ENCODE assay signal across 12 cellular contexts in genomic region chr6:156773935-156774871, GRCh38. TPM values are rescaled to one million over a fixed set of nuclear protein-coding genes. Genes with fewer than 3 reads are reported as not detected.
A peak's percentile ranks its signal among the peaks of the same experiment; 100 is the strongest.
DNase-seq lines count a peak whose midpoint lies in the region; ATAC-seq and TF ChIP-seq lines count a peak whose summit lies in the region.
"Had no signal": no experiment of that assay in that cellular context is flagged by ENCODE, and none has a peak within 500 bp of the region (broad histone marks: within the 10 kb centered on the region; RNA-seq: fewer than 3 reads in every experiment).

No MANE protein-coding gene starts in this region.

- no peak for ATAC-seq in natural killer cell
- ATAC-seq in natural killer cell treated with Interleukin-12 subunit alpha and Interleukin-12 subunit beta and Interleukin-15 and Interleukin-18, amount 100 ng/mL, for 72 hours, result no peak
- ATAC-seq in CD8-positive, alpha-beta T cell, result no peak
- ATAC-seq: mucosa of descending colon had no signal

- DNase-seq in natural killer cell, result no peak
- no peak for DNase-seq in natural killer cell treated with Interleukin-12 subunit alpha and Interleukin-12 subunit beta and Interleukin-15 and Interleukin-18, amount 100 ng/mL, for 72 hours (ENCODE audit: low spot score)
- no peak for DNase-seq in brain microvascular endothelial cell
- no peak for DNase-seq in neural crest cell (ENCODE audit: low read depth, low spot score)
- DNase-seq in vagina (ENCODE audit: extremely low spot score in 2 of 2), result no peak
- DNase-seq in Calu3, result no peak
- DNase-seq in CD8-positive, alpha-beta T cell, result no peak
- DNase-seq in HFFc6, result no peak
- DNase-seq: AML-193 had no signal

- H3K27ac ChIP-seq in brain microvascular endothelial cell (peak overlapping the region; percentile 15), vagina (peak overlapping the region; percentile 99)
- no peak overlapping the region for H3K27ac ChIP-seq in CD8-positive, alpha-beta T cell (ENCODE audit: low read depth, low read length)
- H3K27ac ChIP-seq: SJSA1 had no signal

- POLR2A ChIA-PET in CD8-positive, alpha-beta T cell (lab: Charles Lee), result interaction anchor here (1.0 kb wide), 1 partner anchor 87 kb away, joined by 3 read pairs; no protein-coding TSS in a partner anchor

- no peaks in the 10 kb centered on the region for H3K9me3 ChIP-seq in vagina
- no peaks in the 10 kb centered on the region for H3K9me3 ChIP-seq in CD8-positive, alpha-beta T cell (ENCODE audit: low read length)
- H3K9me3 ChIP-seq: mucosa of descending colon, SJSA1 had no signal

- TF ChIP-seq POLR2A in vagina (IDR thresholded peaks at IDR 0.05), result no peak

- TF ChIP-seq CTCF in natural killer cell (IDR thresholded peaks at IDR 0.05) (no peak), brain microvascular endothelial cell (IDR thresholded peaks at IDR 0.05; ENCODE audit: low read depth, low read length, missing control alignments) (no peak), neural crest cell (conservative IDR thresholded peaks at IDR 0.05) (no peak), vagina (IDR thresholded peaks at IDR 0.05) (no peak), Calu3 (IDR thresholded peaks at IDR 0.05; ENCODE audit: unreplicated experiment) (no peak), HFFc6 (IDR thresholded peaks at IDR 0.05) (no peak)
- no peak for TF ChIP-seq CTCF in CD8-positive, alpha-beta T cell (IDR thresholded peaks at IDR 0.05)

- H3K4me1 Mint-ChIP-seq in natural killer cell (peaks cover 8 to 16% of the 10 kb centered on the region in 2 donors), neural crest cell (peaks cover 37% of the 10 kb centered on the region), Calu3 (ENCODE audit: low read depth, unreplicated experiment) (no peaks in the 10 kb centered on the region), HFFc6 (ENCODE audit: low read depth) (peaks cover 28% of the 10 kb centered on the region)
- H3K4me1 Mint-ChIP-seq in natural killer cell treated with Interleukin-12 subunit alpha and Interleukin-12 subunit beta and Interleukin-15 and Interleukin-18, amount 100 ng/mL, for 72 hours (ENCODE audit: low read depth in 2 of 2), result peaks cover 15 to 16% of the 10 kb centered on the region in 2 donors
- peaks cover 19% of the 10 kb centered on the region for H3K4me1 Mint-ChIP-seq in CD8-positive, alpha-beta T cell (ENCODE audit: low read depth)

- H3K4me3 Mint-ChIP-seq in natural killer cell (peak overlapping the region; percentile 53), neural crest cell (peak overlapping the region; percentile 82), Calu3 (ENCODE audit: low read depth, unreplicated experiment) (no peak overlapping the region), HFFc6 (no peak overlapping the region)
- no peak overlapping the region for H3K4me3 Mint-ChIP-seq in natural killer cell treated with Interleukin-12 subunit alpha and Interleukin-12 subunit beta and Interleukin-15 and Interleukin-18, amount 100 ng/mL, for 72 hours
- H3K4me3 Mint-ChIP-seq in CD8-positive, alpha-beta T cell, result no peak overlapping the region
- H3K4me3 Mint-ChIP-seq: activated T-helper 1 cell treated with anti-CD3 and anti-CD28 coated beads, Interleukin-12 subunit alpha, Interleukin-12 subunit beta, Interleukin-2, Interleukin-4 antibody, amounts not matched to agents 30 ng/mL and 10 ng/mL and 1 ng/mL, durations not matched to agents 14 hours and 24 hours and 36 hours had no signal

- BruUV-seq in Calu3 (replicated peaks; lab: Mats Ljungman, UMichigan), result no TSS peak

- H3K27me3 Mint-ChIP-seq in natural killer cell (ENCODE audit: low read depth in 2 of 2) (peaks cover 0 to 4% of the 10 kb centered on the region in 2 donors), neural crest cell (ENCODE audit: low read depth) (peaks cover 18% of the 10 kb centered on the region), Calu3 (ENCODE audit: unreplicated experiment) (no peaks in the 10 kb centered on the region), HFFc6 (ENCODE audit: insufficient read depth) (peaks cover 3% of the 10 kb centered on the region)
- H3K27me3 Mint-ChIP-seq in natural killer cell treated with Interleukin-12 subunit alpha and Interleukin-12 subunit beta and Interleukin-15 and Interleukin-18, amount 100 ng/mL, for 72 hours, result peaks cover 0 to 3% of the 10 kb centered on the region in 2 donors
- no peaks in the 10 kb centered on the region for H3K27me3 Mint-ChIP-seq in CD8-positive, alpha-beta T cell (ENCODE audit: low read depth)

- H3K4me1 ChIP-seq in vagina, result peaks cover 24% of the 10 kb centered on the region
- peaks cover 5% of the 10 kb centered on the region for H3K4me1 ChIP-seq in CD8-positive, alpha-beta T cell (ENCODE audit: insufficient read depth, low read length)

- in situ Hi-C loops in brain microvascular endothelial cell (cut with HindIII; ENCODE audit: low pct_ligation_motif_present, low sequenced_read_pairs), result no loop called here

- CTCF ChIA-PET in Calu3 (lab: Charles Lee), result no interaction called here
- CTCF ChIA-PET in CD8-positive, alpha-beta T cell (lab: Charles Lee), result no interaction called here

- intact Hi-C loops in natural killer cell (cut with micrococcal nuclease), result no loop called here
- intact Hi-C loops in vagina (cut with DNase I), result loop anchor here (10.0 kb wide), 1 partner anchor 209 kb away; no protein-coding TSS in a partner anchor
- intact Hi-C loops in Calu3 (cut with micrococcal nuclease; ENCODE audit: unreplicated experiment), result no loop called here
- intact Hi-C loops in CD8-positive, alpha-beta T cell (cut with DNase I, micrococcal nuclease), result loop anchor here in 1 of 2 experiments (10.0 kb wide), 3 partner anchors 209 to 611 kb away; partner anchors contain the start of gene ZDHHC14

- H3K36me3 ChIP-seq in brain microvascular endothelial cell (replicated peaks) (no peaks in the 10 kb centered on the region), vagina (no peaks in the 10 kb centered on the region)
- H3K36me3 ChIP-seq in CD8-positive, alpha-beta T cell (ENCODE audit: insufficient read depth, low read length), result no peaks in the 10 kb centered on the region

- H3K27me3 ChIP-seq in brain microvascular endothelial cell (replicated peaks) (no peaks in the 10 kb centered on the region), vagina (no peaks in the 10 kb centered on the region)
- H3K27me3 ChIP-seq in CD8-positive, alpha-beta T cell (ENCODE audit: insufficient read depth, low read length), result no peaks in the 10 kb centered on the region
- H3K27me3 ChIP-seq: SJSA1 had no signal

- peak overlapping the region in 1 of 2 donors; percentile 49 for H3K27ac Mint-ChIP-seq in natural killer cell
- peak overlapping the region in 1 of 2 donors; percentile 39 for H3K27ac Mint-ChIP-seq in natural killer cell treated with Interleukin-12 subunit alpha and Interleukin-12 subunit beta and Interleukin-15 and Interleukin-18, amount 100 ng/mL, for 72 hours
- no peak overlapping the region for H3K27ac Mint-ChIP-seq in neural crest cell (ENCODE audit: unreplicated experiment)
- H3K27ac Mint-ChIP-seq in Calu3 (ENCODE audit: unreplicated experiment), result no peak overlapping the region
- H3K27ac Mint-ChIP-seq in CD8-positive, alpha-beta T cell, result no peak overlapping the region
- no peak overlapping the region for H3K27ac Mint-ChIP-seq in HFFc6
- H3K27ac Mint-ChIP-seq: activated T-helper 1 cell treated with anti-CD3 and anti-CD28 coated beads, Interleukin-12 subunit alpha, Interleukin-12 subunit beta, Interleukin-2, Interleukin-4 antibody, amounts not matched to agents 30 ng/mL and 10 ng/mL and 1 ng/mL, durations not matched to agents 14 hours and 24 hours and 36 hours had no signal

- H3K4me3 ChIP-seq in brain microvascular endothelial cell (ENCODE audit: low read depth, low read length), result no peak overlapping the region
- no peak overlapping the region for H3K4me3 ChIP-seq in vagina
- no peak overlapping the region for H3K4me3 ChIP-seq in CD8-positive, alpha-beta T cell (ENCODE audit: low read depth, low read length)
- H3K4me3 ChIP-seq: mucosa of descending colon, SJSA1 had no signal

- H3K9me3 Mint-ChIP-seq in natural killer cell (no peaks in the 10 kb centered on the region), neural crest cell (no peaks in the 10 kb centered on the region), Calu3 (ENCODE audit: low read depth, unreplicated experiment) (no peaks in the 10 kb centered on the region), HFFc6 (no peaks in the 10 kb centered on the region)
- H3K9me3 Mint-ChIP-seq in natural killer cell treated with Interleukin-12 subunit alpha and Interleukin-12 subunit beta and Interleukin-15 and Interleukin-18, amount 100 ng/mL, for 72 hours, result no peaks in the 10 kb centered on the region
- H3K9me3 Mint-ChIP-seq in CD8-positive, alpha-beta T cell, result no peaks in the 10 kb centered on the region
- H3K9me3 Mint-ChIP-seq: activated T-helper 1 cell treated with anti-CD3 and anti-CD28 coated beads, Interleukin-12 subunit alpha, Interleukin-12 subunit beta, Interleukin-2, Interleukin-4 antibody, amounts not matched to agents 30 ng/mL and 10 ng/mL and 1 ng/mL, durations not matched to agents 14 hours and 24 hours and 36 hours had no signal

- H3K36me3 Mint-ChIP-seq in natural killer cell, result no peaks in the 10 kb centered on the region
- no peaks in the 10 kb centered on the region for H3K36me3 Mint-ChIP-seq in natural killer cell treated with Interleukin-12 subunit alpha and Interleukin-12 subunit beta and Interleukin-15 and Interleukin-18, amount 100 ng/mL, for 72 hours
- H3K36me3 Mint-ChIP-seq in neural crest cell (ENCODE audit: low read depth), result peaks cover 2% of the 10 kb centered on the region
- peaks cover 29% of the 10 kb centered on the region for H3K36me3 Mint-ChIP-seq in Calu3 (ENCODE audit: insufficient read depth, unreplicated experiment)
- peaks cover 5% of the 10 kb centered on the region for H3K36me3 Mint-ChIP-seq in CD8-positive, alpha-beta T cell
- H3K36me3 Mint-ChIP-seq in HFFc6 (ENCODE audit: low read depth), result no peaks in the 10 kb centered on the region

RNA-seq across cellular contexts. Expression of gene ARID1B, which starts 3.0 kb away (rescaled TPM):
- total RNA-seq in natural killer cell (100 to 1,000 TPM; 180 to 201 (median 189) TPM), neural crest cell (101 and 102 TPM in 2 replicates), vagina (141 TPM), Calu3 (2022) (50.5 and 53.5 TPM in 2 replicates)
- 100 to 1,000 TPM in 1 of 2 donors, 10 to 100 TPM in 1; 92.3 to 129 TPM for total RNA-seq in natural killer cell treated with Interleukin-12 subunit alpha and Interleukin-12 subunit beta and Interleukin-15 and Interleukin-18, amount 100 ng/mL, for 72 hours
- total RNA-seq in CD8-positive, alpha-beta T cell, result 100 to 1,000 TPM in 1 of 2 experiments, 10 to 100 TPM in 1; 98.4 to 111 TPM
- 10 to 100 TPM; 32.5 to 44.3 (median 36.5) TPM for total RNA-seq in HFFc6 (2021; fragmentation: NEBNext Ultra II Directional; extraction: Animal tissue kit (Norgen Biotek cat#: 25700))

Comparison
In these comparisons a context has a peak if more than half of its experiments do, and no peak if none do; other contexts are left out.
1. H3K4me3 Mint-ChIP-seq: peak in natural killer cell (single experiment) and neural crest cell (single experiment); none in natural killer cell treated with Interleukin-12 subunit alpha and Interleukin-12 subunit beta and Interleukin-15 and Interleukin-18, amount 100 ng/mL, for 72 hours (single experiment), Calu3 (single experiment), CD8-positive, alpha-beta T cell (single experiment) and HFFc6 (single experiment).